1 cellular context compared by ENCODE assay signal in the genomic region with DNA sequence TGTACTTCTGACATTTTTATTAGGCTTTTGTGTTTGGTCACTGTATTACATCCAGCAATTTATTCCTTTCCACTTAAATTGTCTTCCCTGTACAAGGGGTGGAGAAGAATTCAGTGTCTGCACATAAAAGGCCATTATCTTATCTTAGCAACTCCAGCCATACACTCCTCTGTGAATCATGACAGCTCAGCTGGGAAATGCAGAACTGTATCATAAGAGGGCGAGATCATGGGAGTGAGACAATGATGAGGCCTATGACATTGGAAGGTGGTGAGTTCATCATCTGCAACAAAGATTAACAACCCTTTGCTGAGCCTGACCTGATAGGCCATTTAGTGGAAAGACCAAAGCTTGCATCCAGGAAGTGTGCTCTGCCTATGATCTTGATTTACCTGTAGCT.
TF ChIP-seq lines count a peak whose summit lies in the region.

No MANE protein-coding gene starts in this region.

TF ChIP-seq in IMR-90, 13 proteins besides CTCF, POLR2A, EP300 and RAD21:
- TF ChIP-seq CHD1 (IDR thresholded peaks at IDR 0.05; ENCODE audit: low read depth, low read length) (no peak), MAFK (IDR thresholded peaks at IDR 0.05; ENCODE audit: low read depth, low read length) (no peak), BHLHE40 (IDR thresholded peaks at IDR 0.05; ENCODE audit: low read depth, low read length) (no peak), FOS (IDR thresholded peaks at IDR 0.05; ENCODE audit: low read depth, low read length) (peak; percentile 28; the same call in 1 of the 2 replicates), RFX5 (IDR thresholded peaks at IDR 0.05; ENCODE audit: low read depth, low read length) (no peak)
- TF ChIP-seq, protein P1, sequence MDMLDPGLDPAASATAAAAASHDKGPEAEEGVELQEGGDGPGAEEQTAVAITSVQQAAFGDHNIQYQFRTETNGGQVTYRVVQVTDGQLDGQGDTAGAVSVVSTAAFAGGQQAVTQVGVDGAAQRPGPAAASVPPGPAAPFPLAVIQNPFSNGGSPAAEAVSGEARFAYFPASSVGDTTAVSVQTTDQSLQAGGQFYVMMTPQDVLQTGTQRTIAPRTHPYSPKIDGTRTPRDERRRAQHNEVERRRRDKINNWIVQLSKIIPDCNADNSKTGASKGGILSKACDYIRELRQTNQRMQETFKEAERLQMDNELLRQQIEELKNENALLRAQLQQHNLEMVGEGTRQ (IDR thresholded peaks at IDR 0.05; ENCODE audit: low read depth, low read length): no peak
